1 cellular context compared by ENCODE assay signal in genomic region chr12:2004113-2004929, GRCh38.
TF ChIP-seq lines count a peak whose summit lies in the region.

Gene DCP1B, minus strand, starts transcription at chr12:2004457. Its CDS starts 26 bp downstream, at chr12:2004431.

TF ChIP-seq in HEK293, 187 proteins besides CTCF, POLR2A, EP300 and RAD21 (continued from another document):
- TF ChIP-seq ZNF140 (tag by site-specific recombination; IDR thresholded peaks at IDR 0.05) (no peak), ZNF596 (tag by site-specific recombination; IDR thresholded peaks at IDR 0.05) (no peak), GLIS2 (tag by site-specific recombination; IDR thresholded peaks at IDR 0.05) (peak; percentile 98), ZNF513 (tag by site-specific recombination; IDR thresholded peaks at IDR 0.05) (no peak), ZNF416 (tag by site-specific recombination; IDR thresholded peaks at IDR 0.05) (no peak), ZNF121 (tag by site-specific recombination; IDR thresholded peaks at IDR 0.05) (peak; percentile 66), ZNF138 (tag by site-specific recombination; IDR thresholded peaks at IDR 0.05; ENCODE audit: borderline replicate concordance) (no peak), ZNF10 (tag by site-specific recombination; IDR thresholded peaks at IDR 0.05) (peak; percentile 30; the same call in 1 of the 2 replicates), ZNF792 (tag by site-specific recombination; IDR thresholded peaks at IDR 0.05) (0 out of 2 replicates have a peak, but pooled peaks have one; percentile 35), ZBTB49 (tag by site-specific recombination; IDR thresholded peaks at IDR 0.05; ENCODE audit: low read depth) (no peak), ZBTB1 (tag by site-specific recombination; IDR thresholded peaks at IDR 0.05) (no peak; the same call in 1 of the 2 replicates), ZNF362 (tag by site-specific recombination; IDR thresholded peaks at IDR 0.05) (peak; percentile 99), ZNF274 (IDR thresholded peaks at IDR 0.05; ENCODE audit: low read length) (no peak), ZNF274 (tag by site-specific recombination; IDR thresholded peaks at IDR 0.05; ENCODE audit: borderline replicate concordance) (peak; percentile 87; the same call in 1 of the 2 replicates), PBX3 (CRISPR knock-in tag; IDR thresholded peaks at IDR 0.05) (peak; percentile 92), PRDM6 (tag by site-specific recombination; IDR thresholded peaks at IDR 0.05) (peak; percentile 78), ELK4 (IDR thresholded peaks at IDR 0.05; ENCODE audit: borderline replicate concordance, low read depth, low read length) (no peak), TCF7L2 (IDR thresholded peaks at IDR 0.05; ENCODE audit: borderline replicate concordance, low read depth, low read length) (peak; percentile 47; the same call in 1 of the 2 replicates), ZNF354C (tag by site-specific recombination; IDR thresholded peaks at IDR 0.05; ENCODE audit: borderline replicate concordance, low read depth) (no peak), ZNF26 (tag by site-specific recombination; IDR thresholded peaks at IDR 0.05) (no peak), ZNF148 (tag by site-specific recombination; IDR thresholded peaks at IDR 0.05; ENCODE audit: borderline replicate concordance) (no peak; the same call in 1 of the 2 replicates), ZNF791 (tag by site-specific recombination; IDR thresholded peaks at IDR 0.05) (no peak), ZNF529 (tag by site-specific recombination; IDR thresholded peaks at IDR 0.05; ENCODE audit: insufficient replicate concordance) (no peak), HIC1 (tag by site-specific recombination; IDR thresholded peaks at IDR 0.05) (no peak), ZNF223 (tag by site-specific recombination; IDR thresholded peaks at IDR 0.05) (no peak), ZNF302 (tag by site-specific recombination; IDR thresholded peaks at IDR 0.05; ENCODE audit: low read depth) (no peak), REPIN1 (tag by site-specific recombination; IDR thresholded peaks at IDR 0.05; ENCODE audit: low read depth) (peak; percentile 74; the same call in 1 of the 2 replicates), ZNF398 (tag by site-specific recombination; IDR thresholded peaks at IDR 0.05) (peak; percentile 56), ZNF112 (tag by site-specific recombination; IDR thresholded peaks at IDR 0.05) (no peak), ZNF266 (tag by site-specific recombination; IDR thresholded peaks at IDR 0.05; ENCODE audit: low read depth) (no peak), ZFP37 (tag by site-specific recombination; IDR thresholded peaks at IDR 0.05) (peak; percentile 95), PRDM10 (tag by site-specific recombination; IDR thresholded peaks at IDR 0.05) (peak; percentile 83)
